ENCODE assay signal across 22 cellular contexts in genomic region chr7:44212018-44212417, GRCh38. TPM values are rescaled to one million over a fixed set of nuclear protein-coding genes. Genes with fewer than 3 reads are reported as not detected.
A peak's percentile ranks its signal among the peaks of the same experiment; 100 is the strongest.
DNase-seq lines count a peak whose midpoint lies in the region; ATAC-seq, FAIRE-seq and TF ChIP-seq lines count a peak whose summit lies in the region.
"Had no signal": no experiment of that assay in that cellular context is flagged by ENCODE, and none has a peak within 500 bp of the region (broad histone marks: within the 10 kb centered on the region; RNA-seq: fewer than 3 reads in every experiment).

No MANE protein-coding gene starts in this region.

- H3K27ac ChIP-seq in HEK293 (ENCODE audit: extremely low read depth, low read depth, low read length) (no peak overlapping the region), kidney (ENCODE audit: low read depth in 2 of 2, low read length in 2 of 2) (no peak overlapping the region), sigmoid colon (no peak overlapping the region), foreskin keratinocyte (no peak overlapping the region)
- H3K27ac ChIP-seq: adrenal gland, tibial nerve had no signal

- no peak for TF ChIP-seq POLR2A in sigmoid colon (IDR thresholded peaks at IDR 0.05)

- intact Hi-C loops in kidney (cut with DNase I) = no loop called here
- intact Hi-C loops in sigmoid colon (cut with DNase I) = no loop called here

- H3K4me1 Mint-ChIP-seq in brain = peaks cover 43% of the 10 kb centered on the region
- H3K4me1 Mint-ChIP-seq: central memory CD8-positive, alpha-beta T cell had no signal

- H3K27ac Mint-ChIP-seq in brain = peak overlapping the region; percentile 89 to 96 (median 92)
- H3K27ac Mint-ChIP-seq: CD8-positive, alpha-beta T cell; stimulated activated naive B cell treated with anti-CD40 and anti-IgM and Interleukin-4, amounts not matched to agents 10 μg/mL and 1 μg/mL and 100 μg/mL, for 72 hours had no signal

- H3K4me3 ChIP-seq in HEK293 (ENCODE audit: low read depth, low read length) (no peak overlapping the region), kidney (ENCODE audit: low read length in 2 of 2) (no peak overlapping the region), sigmoid colon (no peak overlapping the region)
- H3K4me3 ChIP-seq: adrenal gland, tibial nerve had no signal

- POLR2A ChIA-PET in HEK293 (lab: Yijun Ruan, JAX) = no interaction called here

- H3K4me1 ChIP-seq in HEK293 (ENCODE audit: control insufficient read depth, insufficient read depth, low read length) (no peaks in the 10 kb centered on the region), kidney (ENCODE audit: control insufficient read depth in 1 of 2, insufficient read depth in 1 of 2, low read depth in 1 of 2, low read length in 2 of 2) (no peaks in the 10 kb centered on the region), sigmoid colon (no peaks in the 10 kb centered on the region), foreskin keratinocyte (no peaks in the 10 kb centered on the region)
- H3K4me1 ChIP-seq: adrenal gland, tibial nerve had no signal

- H3K27me3 ChIP-seq in sigmoid colon (no peaks in the 10 kb centered on the region), foreskin keratinocyte (no peaks in the 10 kb centered on the region)
- H3K27me3 ChIP-seq: adrenal gland, tibial nerve had no signal

- H3K27me3 Mint-ChIP-seq in brain = no peaks in the 10 kb centered on the region
- H3K27me3 Mint-ChIP-seq: central memory CD8-positive, alpha-beta T cell; stimulated activated naive B cell treated with anti-CD40 and anti-IgM and Interleukin-4, amounts not matched to agents 10 μg/mL and 1 μg/mL and 100 μg/mL, for 72 hours had no signal

- TF ChIP-seq CTCF in HEK293 (tag by site-specific recombination; IDR thresholded peaks at IDR 0.05) (no peak), brain (conservative IDR thresholded peaks at IDR 0.05) (no peak), kidney (IDR thresholded peaks at IDR 0.05; ENCODE audit: borderline replicate concordance, extremely low read depth, insufficient read depth) (no peak), sigmoid colon (IDR thresholded peaks at IDR 0.05) (no peak), foreskin keratinocyte (conservative IDR thresholded peaks at IDR 0.05) (no peak)

- H3K9ac ChIP-seq in kidney (ENCODE audit: low read length in 2 of 2) = no peak overlapping the region

- H3K36me3 ChIP-seq in HEK293 (ENCODE audit: control insufficient read depth in 2 of 2, insufficient read depth in 1 of 2, low read length in 2 of 2) (peaks cover 13 to 62% of the 10 kb centered on the region in 2 experiments; a peak in 2 of 3 replicates), kidney (ENCODE audit: control insufficient read depth in 1 of 2, insufficient read depth in 2 of 2, low read length in 2 of 2) (peaks cover 31 to 44% of the 10 kb centered on the region in 2 donors), sigmoid colon (peaks cover 29 to 68% (median 49%) of the 10 kb centered on the region in 4 donors)

- H3K9me3 Mint-ChIP-seq in brain = no peaks in the 10 kb centered on the region
- H3K9me3 Mint-ChIP-seq: CD8-positive, alpha-beta T cell; central memory CD8-positive, alpha-beta T cell; stimulated activated naive B cell treated with anti-CD40 and anti-IgM and Interleukin-4, amounts not matched to agents 10 μg/mL and 1 μg/mL and 100 μg/mL, for 72 hours had no signal

- TF ChIP-seq EP300 in sigmoid colon (IDR thresholded peaks at IDR 0.05) = no peak

- FAIRE-seq in kidney (lab: Jason Lieb, UNC) = no peak
- FAIRE-seq: endometrium had no signal

- H3K9me3 ChIP-seq in HEK293 (ENCODE audit: control insufficient read depth, insufficient read depth, low read depth, low read length) (no peaks in the 10 kb centered on the region), kidney (ENCODE audit: control insufficient read depth in 1 of 2, low read length in 2 of 2) (no peaks in the 10 kb centered on the region), sigmoid colon (no peaks in the 10 kb centered on the region)
- H3K9me3 ChIP-seq: adrenal gland, tibial nerve had no signal

- peak overlapping the region in 1 of 5 experiments; percentile 10 for H3K4me3 Mint-ChIP-seq in brain
- H3K4me3 Mint-ChIP-seq: CD8-positive, alpha-beta T cell; central memory CD8-positive, alpha-beta T cell; stimulated activated naive B cell treated with anti-CD40 and anti-IgM and Interleukin-4, amounts not matched to agents 10 μg/mL and 1 μg/mL and 100 μg/mL, for 72 hours had no signal

- ATAC-seq in foreskin keratinocyte (no peak), GM18907 (IDR thresholded peaks at IDR 0.05; ENCODE audit: unreplicated experiment) (no peak), HG03280 (IDR thresholded peaks at IDR 0.05; ENCODE audit: unreplicated experiment) (no peak)
- ATAC-seq: CD8-positive, alpha-beta T cell; stimulated activated naive B cell treated with anti-CD40 and anti-IgM and Interleukin-4, amounts not matched to agents 10 μg/mL and 1 μg/mL and 100 μg/mL, for 72 hours had no signal

- DNase-seq in kidney (peak; percentile 48), sigmoid colon (peak; percentile 25), NCI-H2081 treated with DMSO at 0.1 percent for 48 hours (lab: John Stamatoyannopoulos, UW) (no peak), foreskin keratinocyte (no peak)
- DNase-seq: activated CD4-positive, alpha-beta T cell treated with anti-CD3 and anti-CD28 coated beads for 48 hours; activated effector memory CD4-positive, alpha-beta T cell treated with anti-CD3 and anti-CD28 coated beads, Interleukin-2, amount 50 U/mL, for 16 hours; adrenal gland; CD8-positive, alpha-beta T cell; kidney glomerular epithelial cell; mesenchymal stem cell; NCI-H1694; NCI-H446 treated with DMSO at 0.1 percent for 48 hours; NK-92 treated with Interleukin-12 subunit alpha and Interleukin-12 subunit beta, amount 100 ng/mL, for 24 hours; RPMI8226; stimulated activated naive B cell treated with anti-CD40 and anti-IgM and Interleukin-4, amounts not matched to agents 10 μg/mL and 1 μg/mL and 100 μg/mL, for 72 hours had no signal

- CTCF ChIA-PET in HEK293 (lab: Yijun Ruan, JAX) = interaction anchor here (0.8 to 1.3 kb wide), 3 partner anchors 16 to 32 kb away, joined by 3 to 6 read pairs (median 3); no protein-coding TSS in a partner anchor

- H3K36me3 Mint-ChIP-seq in brain = peaks cover 44% of the 10 kb centered on the region

- 94 to 95% methylated on average over 6 of the region's 6 CpGs for WGBS in sigmoid colon, 2 donors

TF ChIP-seq in HEK293, 187 proteins besides CTCF, POLR2A, EP300 and RAD21:
- peak; percentile 25; the same call in 1 of the 2 replicates for TF ChIP-seq ZIC2 (tag by site-specific recombination; IDR thresholded peaks at IDR 0.05)
- TF ChIP-seq YY2 (tag by site-specific recombination; IDR thresholded peaks at IDR 0.05) = no peak

RNA-seq across cellular contexts. Expression of gene YKT6, which starts 11.2 kb away (rescaled TPM):
- 86.3 TPM for polyA plus RNA-seq in brain (ENCODE audit: insufficient read depth, low read depth, low replicate concordance)
- 60.2 TPM for total RNA-seq in kidney
- polyA plus RNA-seq in kidney (ENCODE audit: insufficient read depth, low read depth, low replicate concordance) = 53.2 TPM
- 10 to 100 TPM; 39.2 to 50.1 (median 44.5) TPM for total RNA-seq in sigmoid colon
- polyA plus RNA-seq in sigmoid colon = 10 to 100 TPM; 63.1 to 95.5 (median 73.3) TPM
- total RNA-seq in foreskin keratinocyte = 103 and 108 TPM in 2 replicates
- polyA plus RNA-seq in foreskin keratinocyte = 98.0 and 104 TPM in 2 replicates

RNA-seq across cellular contexts. Expression of gene GCK, which starts 22.8 kb away (rescaled TPM):
- polyA plus RNA-seq in brain (ENCODE audit: insufficient read depth, low read depth, low replicate concordance) (41.6 TPM), kidney (ENCODE audit: insufficient read depth, low read depth, low replicate concordance) (1.0 TPM), sigmoid colon (under 1 TPM in 2 of 3 donors, not detected in 1; 0.32 to 0.60 TPM), foreskin keratinocyte (0.49 and 0.76 TPM in 2 replicates)
- total RNA-seq in kidney (0.25 TPM), sigmoid colon (1 to 10 TPM in 2 of 4 donors, under 1 TPM in 1, not detected in 1; 0.27 to 1.8 (median 1.4) TPM), foreskin keratinocyte (0.53 and 0.58 TPM in 2 replicates)

Comparison
In these comparisons a context has a peak if more than half of its experiments do, and no peak if none do; other contexts are left out.
1. DNase-seq: peak in kidney (single experiment) and sigmoid colon (single experiment); none in NCI-H2081 treated with DMSO at 0.1 percent for 48 hours (single experiment) and foreskin keratinocyte (0 of 2).
2. RNA of gene GCK, which starts 22.8 kb away (polyA plus RNA-seq): 41.6 TPM in brain (single experiment); 1.0 TPM in kidney (single experiment), 0.49 to 0.76 TPM in foreskin keratinocyte and 0.32 to 0.60 TPM in sigmoid colon; every median in the first group is over 10 times any median in the second.